In the genomic region with DNA sequence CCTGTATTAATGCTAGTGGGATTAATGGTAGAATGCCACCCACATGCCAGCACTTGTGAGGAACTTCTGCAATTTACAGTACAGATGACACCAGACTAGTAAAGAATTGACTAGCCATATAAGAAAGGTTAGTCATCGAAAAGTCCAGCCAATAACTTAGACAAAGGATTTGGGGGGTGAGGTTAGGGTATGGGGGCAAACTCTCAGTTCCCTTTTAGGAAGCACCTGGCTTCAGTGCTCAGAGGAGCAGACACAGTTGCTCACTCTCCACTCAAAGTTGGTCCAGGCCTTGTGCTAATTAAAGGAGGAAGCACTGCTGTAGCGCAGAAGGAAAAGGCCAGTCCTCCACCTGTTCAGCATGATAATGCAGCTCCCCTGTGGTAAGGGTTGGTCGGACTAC, we compare ENCODE assay signal across 10 cellular contexts. TPM values are rescaled to one million over a fixed set of nuclear protein-coding genes. Genes with fewer than 3 reads are reported as not detected.
A peak's percentile ranks its signal among the peaks of the same experiment; 100 is the strongest.
DNase-seq lines count a peak whose midpoint lies in the region; ATAC-seq and TF ChIP-seq lines count a peak whose summit lies in the region.
"Had no signal": no experiment of that assay in that cellular context is flagged by ENCODE, and none has a peak within 500 bp of the region (broad histone marks: within the 10 kb centered on the region; RNA-seq: fewer than 3 reads in every experiment).

No MANE protein-coding gene starts in this region.

- H3K4me3 ChIP-seq in epithelial cell of esophagus (ENCODE audit: low read length) (no peak overlapping the region), heart left ventricle (no peak overlapping the region)

- DNase-seq in epithelial cell of esophagus (ENCODE audit: low read depth) (peak; percentile 46), heart left ventricle (no peak), foreskin melanocyte (no peak), NCI-H1092 treated with DMSO at 0.1 percent for 48 hours (lab: John Stamatoyannopoulos, UW) (no peak), NCI-H524 treated with DMSO at 0.1 percent for 48 hours (lab: John Stamatoyannopoulos, UW) (no peak)
- DNase-seq: GF-D8, NCI-H2081 had no signal

- WGBS in heart left ventricle, 4 donors: 76 to 87% (median 80%) methylated on average over 3 of the region's 3 CpGs

- H3K9me3 ChIP-seq in heart left ventricle: no peaks in the 10 kb centered on the region

- no peak overlapping the region for H3K27ac ChIP-seq in heart left ventricle

- ATAC-seq in GM18502 (IDR thresholded peaks at IDR 0.05; ENCODE audit: poor library complexity, unreplicated experiment) (peak; percentile 80), GM21447 (IDR thresholded peaks at IDR 0.05; ENCODE audit: unreplicated experiment) (peak; percentile 53), HG03442 (IDR thresholded peaks at IDR 0.05; ENCODE audit: unreplicated experiment) (peak; percentile 61), heart left ventricle (no peak)

- TF ChIP-seq POLR2A in heart left ventricle (IDR thresholded peaks at IDR 0.05): no peak

- H3K4me1 ChIP-seq in heart left ventricle: peaks cover 0 to 65% (median 10%) of the 10 kb centered on the region in 12 donors

- H3K27me3 ChIP-seq in heart left ventricle: no peaks in the 10 kb centered on the region

- TF ChIP-seq CTCF in epithelial cell of esophagus (IDR thresholded peaks at IDR 0.05; ENCODE audit: insufficient read depth, low read depth, low read length, missing control alignments) (no peak), heart left ventricle (IDR thresholded peaks at IDR 0.05) (no peak)

- intact Hi-C loops in heart left ventricle (cut with DNase I): no loop called here

- peaks cover 0 to 32% (median 8%) of the 10 kb centered on the region in 9 donors for H3K36me3 ChIP-seq in heart left ventricle

RNA-seq across cellular contexts. Expression of gene TGFBR1, which starts 25.2 kb away (rescaled TPM):
- total RNA-seq in heart left ventricle: 10 to 100 TPM in 8 of 9 donors, 1 to 10 TPM in 1; 8.5 to 41.0 (median 14.7) TPM
- polyA plus RNA-seq in heart left ventricle: 1 to 10 TPM; 3.8 to 7.6 TPM

Comparison
In these comparisons a context has a peak if more than half of its experiments do, and no peak if none do; other contexts are left out.
1. ATAC-seq: peak in GM18502 (single experiment), GM21447 (single experiment) and HG03442 (single experiment); none in heart left ventricle (0 of 4).